Comparison of ENCODE assay signal across 8 cellular contexts in the genomic region with DNA sequence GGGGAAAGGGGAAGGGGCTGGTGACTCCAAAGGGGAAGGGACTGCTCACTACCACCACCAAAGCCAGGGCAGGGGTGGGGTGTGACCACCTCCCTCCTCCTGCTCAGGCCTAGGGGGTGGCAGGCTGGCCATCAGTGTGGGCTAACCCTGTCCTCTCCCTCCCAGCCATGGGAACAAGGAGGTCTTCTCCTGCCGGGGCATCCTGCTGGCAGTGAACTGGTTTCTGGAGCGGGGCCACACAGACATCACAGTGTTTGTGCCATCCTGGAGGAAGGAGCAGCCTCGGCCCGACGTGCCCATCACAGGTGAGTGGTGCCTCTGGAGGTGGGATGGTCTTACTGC. TPM values are rescaled to one million over a fixed set of nuclear protein-coding genes. Genes with fewer than 3 reads are reported as not detected.
DNase-seq lines count a peak whose midpoint lies in the region; ATAC-seq, FAIRE-seq and TF ChIP-seq lines count a peak whose summit lies in the region.

No MANE protein-coding gene starts in this region.

- H2BK120ac ChIP-seq in mesenchymal stem cell (ENCODE audit: low read depth, low read length): no peak overlapping the region

- SMC1A ChIA-PET in GM12878 (lab: Charles Lee; ENCODE audit: uncharacterized antibody, unreplicated experiment): no interaction called here

- TF ChIP-seq CTCF in heart left ventricle (IDR thresholded peaks at IDR 0.05) (no peak), GM12878 (IDR thresholded peaks at IDR 0.05 in 2 of 3, conservative IDR thresholded peaks at IDR 0.05 in 1 of 3; ENCODE audit: control insufficient read depth in 2 of 3, extremely low read depth in 1 of 3, insufficient read depth in 1 of 3, low read depth in 3 of 3, low read length in 3 of 3) (no peak)

- H3K27me3 ChIP-seq in heart left ventricle (no peaks in the 10 kb centered on the region), GM12878 (replicated peaks in 1 of 2; ENCODE audit: control insufficient read depth in 2 of 2, insufficient read depth in 2 of 2, low read length in 1 of 2) (no peaks in the 10 kb centered on the region), mesenchymal stem cell (ENCODE audit: control insufficient read depth in 1 of 2, insufficient read depth in 1 of 2, low read length in 2 of 2) (no peaks in the 10 kb centered on the region)

- in situ Hi-C loops in GM12878 (cut with MboI): no loop called here

- H3K79me2 ChIP-seq in GM12878 (ENCODE audit: control insufficient read depth, insufficient read depth, low read length): peaks cover 69% of the 10 kb centered on the region

- intact Hi-C loops in heart left ventricle (cut with DNase I) (no loop called here), left ventricle myocardium superior (cut with micrococcal nuclease) (no loop called here), GM12878 (cut with micrococcal nuclease; ENCODE audit: unreplicated experiment) (no loop called here)

- H3K36me3 ChIP-seq in heart left ventricle (peaks cover 0 to 82% (median 59%) of the 10 kb centered on the region in 9 donors), GM12878 (ENCODE audit: control insufficient read depth in 2 of 2, insufficient read depth in 2 of 2, low read length in 1 of 2) (peaks cover 41 to 43% of the 10 kb centered on the region in 2 experiments), mesenchymal stem cell (ENCODE audit: control insufficient read depth in 1 of 2, insufficient read depth in 2 of 2, low read depth in 1 of 2, low read length in 2 of 2) (peaks cover 76 to 80% of the 10 kb centered on the region in 2 experiments)

- H3K23ac ChIP-seq in mesenchymal stem cell (ENCODE audit: low read length in 2 of 2): no peak overlapping the region

- H3K9me3 ChIP-seq in heart left ventricle (no peaks in the 10 kb centered on the region), GM12878 (replicated peaks; ENCODE audit: control insufficient read depth, insufficient read depth, low read length) (no peaks in the 10 kb centered on the region), mesenchymal stem cell (ENCODE audit: control insufficient read depth, low read length) (no peaks in the 10 kb centered on the region)

- H3K27ac ChIP-seq in heart left ventricle (peak overlapping the region in 11 of 12 donors; percentile 18 to 96 (median 90)), GM12878 (ENCODE audit: control insufficient read depth, insufficient read depth) (peak overlapping the region; percentile 99), mesenchymal stem cell (ENCODE audit: low read length, poor library complexity, severe bottlenecking) (peak overlapping the region; percentile 62)

- H3K4me1 ChIP-seq in heart left ventricle: peaks cover 17 to 79% (median 59%) of the 10 kb centered on the region in 12 donors
- H3K4me1 ChIP-seq in GM12878 (ENCODE audit: control insufficient read depth, insufficient read depth, low read length): peaks cover 22% of the 10 kb centered on the region
- peaks cover 54% of the 10 kb centered on the region for H3K4me1 ChIP-seq in mesenchymal stem cell (ENCODE audit: control insufficient read depth, insufficient read depth, low read depth, low read length)

- TF ChIP-seq POLR2A in heart left ventricle (IDR thresholded peaks at IDR 0.05) (no peak), GM12878 (IDR thresholded peaks at IDR 0.05; ENCODE audit: low read depth, low read length) (no peak)

- peak overlapping the region; percentile 9 to 85 for H3K4ac ChIP-seq in mesenchymal stem cell (ENCODE audit: low read depth in 1 of 2, low read length in 2 of 2)

- TF ChIP-seq RAD21 in GM12878 (IDR thresholded peaks at IDR 0.05; ENCODE audit: insufficient read depth, low read depth, low read length): no peak

- no peak for TF ChIP-seq EP300 in GM12878 (IDR thresholded peaks at IDR 0.05; ENCODE audit: borderline replicate concordance in 1 of 2, control insufficient read depth in 1 of 2, low read depth in 2 of 2, low read length in 2 of 2)

- no peak overlapping the region for H2AFZ ChIP-seq in GM12878 (ENCODE audit: control insufficient read depth, low read depth, low read length)
- H2AFZ ChIP-seq in mesenchymal stem cell (ENCODE audit: low read depth, low read length): no peak overlapping the region

- CTCF ChIA-PET in GM12878 (lab: Yijun Ruan, JAX): interaction anchor here (3.0 to 7.8 kb wide), 3 partner anchors 9 to 25 kb away, joined by 14 to 127 read pairs (median 45); no protein-coding TSS in a partner anchor

- H3K18ac ChIP-seq in mesenchymal stem cell (ENCODE audit: low read depth in 1 of 2, low read length in 2 of 2): peak overlapping the region; percentile 86 to 91

- peaks cover 27% of the 10 kb centered on the region for H3K79me1 ChIP-seq in mesenchymal stem cell (replicated peaks; ENCODE audit: low read length, poor library complexity, severe bottlenecking)

- peak overlapping the region; percentile 80 to 97 for H2BK12ac ChIP-seq in mesenchymal stem cell (ENCODE audit: low read length in 2 of 2)

- FAIRE-seq in GM12878 (lab: Jason Lieb, UNC): no peak

- no TSS peak for BruUV-seq in GM12878 (replicated peaks; lab: Mats Ljungman, UMichigan)

- H4K91ac ChIP-seq in mesenchymal stem cell (ENCODE audit: low read length): peak overlapping the region; percentile 87

- WGBS in heart left ventricle, 4 donors: 87 to 93% (median 90%) methylated on average over 5 of the region's 5 CpGs
- WGBS in GM12878 (ENCODE audit: insufficient coverage, insufficient replicate concordance, low lambda C conversion rate, missing lambda C conversion rate): 71% methylated on average over 5 of the region's 5 CpGs
- 95% methylated on average over 5 of the region's 5 CpGs for WGBS in mesenchymal stem cell

- H3K4me2 ChIP-seq in GM12878 (ENCODE audit: control insufficient read depth, insufficient read depth): peak overlapping the region; percentile 73
- H3K4me2 ChIP-seq in mesenchymal stem cell (ENCODE audit: low read length, poor library complexity, severe bottlenecking): peak overlapping the region; percentile 52

- H2BK5ac ChIP-seq in mesenchymal stem cell (ENCODE audit: low read depth, low read length, poor library complexity, severe bottlenecking): no peak overlapping the region

- H4K20me1 ChIP-seq in GM12878 (ENCODE audit: control insufficient read depth, insufficient read depth): peaks cover 3% of the 10 kb centered on the region; the same call in 1 of the 2 replicates

- RAD21 ChIA-PET in GM12878 (lab: Charles Lee; ENCODE audit: unreplicated experiment): interaction anchor here (1.9 to 2.1 kb wide), 2 partner anchors 21 to 35 kb away, joined by 6 to 12 read pairs; partner anchors contain the start of gene MEAF6

- no peak for ATAC-seq in heart left ventricle
- no peak for ATAC-seq in left ventricle myocardium superior
- no peak for ATAC-seq in GM12878
- no peak for ATAC-seq in GM18861 (IDR thresholded peaks at IDR 0.05; ENCODE audit: unreplicated experiment)
- ATAC-seq in GM21786 (IDR thresholded peaks at IDR 0.05; ENCODE audit: unreplicated experiment): no peak

- H3K9ac ChIP-seq in GM12878 (ENCODE audit: control insufficient read depth, insufficient read depth, low read length) (peak overlapping the region; percentile 94), mesenchymal stem cell (ENCODE audit: low read length) (peak overlapping the region; percentile 97)

- H4K8ac ChIP-seq in mesenchymal stem cell (ENCODE audit: low read length): peak overlapping the region; percentile 87

- POLR2A ChIA-PET in GM12878 (lab: Charles Lee): interaction anchor here (1.2 to 3.5 kb wide), 2 partner anchors 14 to 34 kb away, joined by 3 to 28 read pairs; partner anchors contain the start of gene MEAF6

- H2AK5ac ChIP-seq in mesenchymal stem cell (ENCODE audit: low read length, severe bottlenecking): peak overlapping the region; percentile 84

- peak overlapping the region; percentile 82 for H2BK15ac ChIP-seq in mesenchymal stem cell (ENCODE audit: low read depth, poor library complexity, severe bottlenecking)

- H3K4me3 ChIP-seq in heart left ventricle: peak overlapping the region in 9 of 12 donors; percentile 27 to 93 (median 42)
- H3K4me3 ChIP-seq in GM12878: peak overlapping the region; percentile 99
- H3K4me3 ChIP-seq in mesenchymal stem cell (ENCODE audit: insufficient read depth in 1 of 2, low read depth in 1 of 2, low read length in 2 of 2): peak overlapping the region in 1 of 2 experiments; percentile 79

- peak overlapping the region in 1 of 2 experiments; percentile 89 for H3K14ac ChIP-seq in mesenchymal stem cell (ENCODE audit: low read length in 2 of 2)

- DNase-seq in heart left ventricle (no peak), left ventricle myocardium superior (no peak), GM12878 (ENCODE audit: low read depth, low spot score) (no peak), mesenchymal stem cell (no peak), ureter (ENCODE audit: low spot score) (peak; percentile 54)
- DNase-seq in stimulated activated naive CD4-positive, alpha-beta T cell treated with Interleukin-2 at 50 U/mL for 16 hours (lab: John Stamatoyannopoulos, UW): no peak

RNA-seq across cellular contexts. Expression of gene ZC3H12A, which starts 5.7 kb away (rescaled TPM):
- total RNA-seq in heart left ventricle: 1 to 10 TPM; 1.8 to 8.5 (median 4.5) TPM
- 1 to 10 TPM; 2.4 to 6.7 TPM for polyA plus RNA-seq in heart left ventricle
- total RNA-seq in left ventricle myocardium superior: 4.3 TPM
- 50.7 and 64.9 TPM in 2 replicates for total RNA-seq in GM12878 (2013; cell fraction: nucleolus; rRNA removed)
- total RNA-seq in GM12878 (2014; rRNA removed): 19.0 and 23.0 TPM in 2 replicates
- total RNA-seq in GM12878 (2014; rRNA removed; fragmentation: Illumina TruSeq; extraction: Trizol): 9.3 and 10.9 TPM in 2 replicates
- total RNA-seq in GM12878 (2021): 25.1 and 27.0 TPM in 2 replicates
- 5.7 TPM for polyA plus RNA-seq in GM12878 (2011; ENCODE audit: low read depth)
- polyA plus RNA-seq in GM12878 (2011; rRNA removed): 10.4 and 19.2 TPM in 2 replicates
- 24.2 and 34.5 TPM in 2 replicates for polyA plus RNA-seq in GM12878 (2011; cell fraction: cytosol; rRNA removed)
- polyA plus RNA-seq in GM12878 (2011; cell fraction: nucleus; rRNA removed): 152 and 154 TPM in 2 replicates
- 17.6 and 23.4 TPM in 2 replicates for polyA plus RNA-seq in GM12878 (2012)
- polyA plus RNA-seq in GM12878 (2014; fragmentation: Illumina TruSeq; extraction: Trizol): 2.0 and 9.0 TPM in 2 replicates
- under 1 TPM; 0.35 to 0.88 TPM for polyA plus RNA-seq in GM12878 (2014; fragmentation: Nextera tagmentation; extraction: Ambion mirVana)
- polyA plus RNA-seq in GM12878 (2014; rRNA removed): 27.8 and 30.2 TPM in 2 replicates
- 10 to 100 TPM; 11.7 to 15.9 TPM for polyA plus RNA-seq in GM12878 (2016; fragmentation: Nextera tagmentation; extraction: Ambion mirVana)
- polyA minus RNA-seq in GM12878 (2011; rRNA and poly(A)+ RNA removed): 27.5 and 57.4 TPM in 2 replicates
- 15.6 and 17.7 TPM in 2 replicates for polyA minus RNA-seq in GM12878 (2011; cell fraction: cytosol; rRNA and poly(A)+ RNA removed)
- polyA minus RNA-seq in GM12878 (2011; cell fraction: nucleus; rRNA and poly(A)+ RNA removed): 52.6 and 80.8 TPM in 2 replicates
- 11.2 TPM for polyA plus RNA-seq in mesenchymal stem cell (2013, experiment 1 of 2)
- polyA plus RNA-seq in mesenchymal stem cell (2013, experiment 2 of 2): 11.4 TPM
- 56.6 TPM for total RNA-seq in ureter

RNA-seq across cellular contexts. Expression of gene MEAF6, which starts 34.5 kb away (rescaled TPM):
- 10 to 100 TPM; 28.9 to 51.3 (median 39.6) TPM for total RNA-seq in heart left ventricle
- polyA plus RNA-seq in heart left ventricle: 10 to 100 TPM; 27.4 to 55.7 TPM
- total RNA-seq in left ventricle myocardium superior: 35.7 TPM
- total RNA-seq in GM12878 (2013; cell fraction: nucleolus; rRNA removed): 98.4 and 100 TPM in 2 replicates
- total RNA-seq in GM12878 (2014; rRNA removed): 51.8 and 57.8 TPM in 2 replicates
- 53.9 and 56.4 TPM in 2 replicates for total RNA-seq in GM12878 (2014; rRNA removed; fragmentation: Illumina TruSeq; extraction: Trizol)
- 48.6 and 49.7 TPM in 2 replicates for total RNA-seq in GM12878 (2021)
- polyA plus RNA-seq in GM12878 (2011; ENCODE audit: low read depth): 21.0 TPM
- 70.7 and 75.8 TPM in 2 replicates for polyA plus RNA-seq in GM12878 (2011; rRNA removed)
- polyA plus RNA-seq in GM12878 (2011; cell fraction: cytosol; rRNA removed): 42.7 and 57.1 TPM in 2 replicates
- polyA plus RNA-seq in GM12878 (2011; cell fraction: nucleus; rRNA removed): 40.8 and 43.5 TPM in 2 replicates
- polyA plus RNA-seq in GM12878 (2012): 30.5 and 33.8 TPM in 2 replicates
- 72.2 and 89.4 TPM in 2 replicates for polyA plus RNA-seq in GM12878 (2014; fragmentation: Illumina TruSeq; extraction: Trizol)
- polyA plus RNA-seq in GM12878 (2014; fragmentation: Nextera tagmentation; extraction: Ambion mirVana): 10 to 100 TPM; 30.8 to 33.3 TPM
- polyA plus RNA-seq in GM12878 (2014; rRNA removed): 56.3 and 62.4 TPM in 2 replicates
- polyA plus RNA-seq in GM12878 (2016; fragmentation: Nextera tagmentation; extraction: Ambion mirVana): 10 to 100 TPM; 74.7 to 75.0 TPM
- polyA minus RNA-seq in GM12878 (2011; rRNA and poly(A)+ RNA removed): 19.6 and 26.3 TPM in 2 replicates
- polyA minus RNA-seq in GM12878 (2011; cell fraction: cytosol; rRNA and poly(A)+ RNA removed): 14.3 and 17.0 TPM in 2 replicates
- polyA minus RNA-seq in GM12878 (2011; cell fraction: nucleus; rRNA and poly(A)+ RNA removed): 19.1 and 32.1 TPM in 2 replicates
- 51.7 TPM for polyA plus RNA-seq in mesenchymal stem cell (2013, experiment 1 of 2)
- 53.1 TPM for polyA plus RNA-seq in mesenchymal stem cell (2013, experiment 2 of 2)
- 60.7 TPM for total RNA-seq in ureter
